In the genomic region with DNA sequence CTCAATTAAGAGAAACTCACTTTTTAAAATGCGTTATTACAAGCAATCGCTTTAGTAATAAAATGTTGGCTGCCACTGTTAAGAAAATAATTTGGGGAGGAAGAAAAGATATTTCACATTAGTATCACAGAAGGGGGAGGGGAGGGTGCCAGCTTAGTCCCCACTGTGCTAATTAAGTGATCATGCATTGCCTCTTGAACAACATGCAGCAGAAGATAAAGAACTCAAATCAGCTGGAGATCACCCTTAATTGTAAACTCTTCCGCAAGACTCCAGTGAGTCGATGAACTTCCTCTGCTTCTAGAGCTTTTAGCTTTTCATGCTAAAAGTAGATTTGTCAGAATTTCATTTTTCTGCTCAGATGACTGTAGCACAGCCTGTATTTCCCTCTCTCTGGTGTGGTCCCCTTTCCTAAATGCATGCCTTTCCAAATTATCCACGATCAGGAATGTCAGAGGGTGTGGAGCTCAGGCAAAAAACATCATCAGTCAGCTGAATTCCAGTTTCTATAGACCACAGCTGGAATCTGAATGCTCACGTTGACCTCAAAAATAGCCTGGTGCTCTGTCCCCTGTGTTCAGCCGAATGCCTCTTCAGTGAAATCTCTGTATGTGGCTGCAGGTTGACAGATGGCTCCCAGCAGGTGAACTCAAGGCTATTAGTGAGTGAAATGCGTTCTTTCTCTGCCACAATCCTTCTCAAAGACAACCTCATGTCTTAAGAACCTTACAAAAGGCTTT, we compare ENCODE assay signal across 19 cellular contexts.
DNase-seq lines count a peak whose midpoint lies in the region; ATAC-seq, FAIRE-seq and TF ChIP-seq lines count a peak whose summit lies in the region.
"Had no signal": no experiment of that assay in that cellular context is flagged by ENCODE, and none has a peak within 500 bp of the region (broad histone marks: within the 10 kb centered on the region; RNA-seq: fewer than 3 reads in every experiment).

No MANE protein-coding gene starts in this region.

- TF ChIP-seq POLR2A in upper lobe of left lung (IDR thresholded peaks at IDR 0.05) = no peak

- H3K36me3 ChIP-seq in WERI-Rb-1 (no peaks in the 10 kb centered on the region), upper lobe of left lung (no peaks in the 10 kb centered on the region)

- peak overlapping the region; percentile 23; the same call in 1 of the 2 replicates for H3K4me3 ChIP-seq in WERI-Rb-1 (ENCODE audit: low read depth, low read length)
- H3K4me3 ChIP-seq in upper lobe of left lung = no peak overlapping the region

- H3K27me3 ChIP-seq in WERI-Rb-1 (ENCODE audit: insufficient read depth, low read depth, severe bottlenecking) (no peaks in the 10 kb centered on the region), upper lobe of left lung (no peaks in the 10 kb centered on the region)

- DNase-seq in MV-4-11 (lab: John Stamatoyannopoulos, UW) (peak; percentile 19), WERI-Rb-1 (peak; percentile 76), iPS DF 4.7 (ENCODE audit: extremely low read depth, low spot score) (peak; percentile 60), pons (ENCODE audit: low spot score) (peak; percentile 12), upper lobe of left lung (no peak), urothelium cell line (ENCODE audit: low spot score) (no peak), NCI-H1105 (lab: John Stamatoyannopoulos, UW) (no peak)
- DNase-seq: activated CD4-positive, CD25-positive, alpha-beta regulatory T cell; activated effector memory CD4-positive, alpha-beta T cell treated with Interleukin-2 at 50 U/mL for 16 hours; GDM1; GOT3; midbrain; NCI-H187 treated with DMSO at 0.1 percent for 48 hours; occipital lobe; stimulated activated CD4-positive, alpha-beta T cell treated with anti-CD3 and anti-CD28 coated beads, Interleukin-2, amount 100 ng/mL, for 24 hours had no signal

- ATAC-seq in upper lobe of left lung (ENCODE audit: low FRiP score in 2 of 2) (no peak), GM21576 (IDR thresholded peaks at IDR 0.05; ENCODE audit: unreplicated experiment) (no peak)
- ATAC-seq: esophagus mucosa, sciatic nerve had no signal

- H3K9me3 ChIP-seq in WERI-Rb-1 (ENCODE audit: severe bottlenecking) (no peaks in the 10 kb centered on the region), upper lobe of left lung (no peaks in the 10 kb centered on the region)

- no peak for FAIRE-seq in urothelium cell line (lab: Jason Lieb, UNC)
- FAIRE-seq: GM12892 had no signal

- no peak for TF ChIP-seq CTCF in WERI-Rb-1 (IDR thresholded peaks at IDR 0.05; ENCODE audit: low read depth, low read length)
- no peak for TF ChIP-seq CTCF in upper lobe of left lung (IDR thresholded peaks at IDR 0.05)

- H3K4me1 ChIP-seq in upper lobe of left lung = no peaks in the 10 kb centered on the region

- no peak overlapping the region for H3K27ac ChIP-seq in WERI-Rb-1
- no peak overlapping the region for H3K27ac ChIP-seq in upper lobe of left lung

- 59 to 67% methylated on average over 8 of the region's 8 CpGs for WGBS in upper lobe of left lung, 2 donors

- TF ChIP-seq EP300 in upper lobe of left lung (IDR thresholded peaks at IDR 0.05) = no peak

Comparison
In these comparisons a context has a peak if more than half of its experiments do, and no peak if none do; other contexts are left out.
1. DNase-seq: peak in MV-4-11 (single experiment), WERI-Rb-1 (single experiment), iPS DF 4.7 (single experiment) and pons (single experiment); none in upper lobe of left lung (0 of 2), urothelium cell line (single experiment) and NCI-H1105 (single experiment).